ENCODE assay signal across 9 cellular contexts in the genomic region with DNA sequence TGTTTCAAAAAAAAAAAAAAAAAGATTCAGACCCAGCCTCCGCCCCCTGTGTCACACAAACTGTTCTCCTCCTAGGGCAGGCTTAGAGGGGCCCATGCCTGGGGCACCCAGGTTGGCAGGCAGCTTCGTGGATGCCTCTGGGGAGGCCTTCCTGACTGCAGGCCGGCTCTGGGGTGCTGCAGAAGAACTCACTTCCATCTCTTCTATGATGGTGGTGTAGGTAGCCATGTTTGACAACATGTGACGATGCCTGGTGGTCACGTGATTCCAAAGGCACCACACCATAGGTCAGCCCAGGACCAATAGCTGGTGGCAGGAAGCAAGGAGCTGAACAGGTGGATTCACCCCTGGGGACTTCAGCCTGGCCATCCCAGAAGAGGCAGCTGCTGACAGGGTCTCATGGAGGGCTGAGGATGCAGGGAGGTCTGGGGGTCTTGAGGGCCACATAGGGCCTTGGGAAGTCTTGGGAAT. TPM values are rescaled to one million over a fixed set of nuclear protein-coding genes. Genes with fewer than 3 reads are reported as not detected.
A peak's percentile ranks its signal among the peaks of the same experiment; 100 is the strongest.
DNase-seq lines count a peak whose midpoint lies in the region; ATAC-seq and TF ChIP-seq lines count a peak whose summit lies in the region.
"Had no signal": no experiment of that assay in that cellular context is flagged by ENCODE, and none has a peak within 500 bp of the region (broad histone marks: within the 10 kb centered on the region; RNA-seq: fewer than 3 reads in every experiment).

No MANE protein-coding gene starts in this region.

- DNase-seq in left ventricle myocardium inferior (peak; percentile 6), Right ventricle myocardium superior (no peak), NCI-H146 treated with DMSO at 0.1 percent for 48 hours (lab: John Stamatoyannopoulos, UW; ENCODE audit: unreplicated experiment) (peak; percentile 5), amniotic epithelial cell (ENCODE audit: low read depth) (peak; percentile 35), NCI-H1436 treated with DMSO at 0.1 percent for 48 hours (lab: John Stamatoyannopoulos, UW) (no peak)
- DNase-seq in stimulated activated naive CD8-positive, alpha-beta T cell treated with anti-CD3 and anti-CD28 coated beads, Interleukin-15, Interleukin-2, amounts not matched to agents 100 U/mL and 50 U/mL, for 24 hours = peak; percentile 31

- intact Hi-C loops in left ventricle myocardium inferior (cut with micrococcal nuclease) = loop anchor here (10.0 kb wide), 1 partner anchor 113 kb away; no protein-coding TSS in a partner anchor
- intact Hi-C loops in Right ventricle myocardium superior (cut with DNase I) = no loop called here

- peaks cover 35% of the 10 kb centered on the region for H3K4me1 ChIP-seq in left ventricle myocardium inferior
- H3K4me1 ChIP-seq: psoas muscle had no signal

- no peak overlapping the region for H3K4me3 ChIP-seq in left ventricle myocardium inferior
- H3K4me3 ChIP-seq: psoas muscle had no signal

- no peaks in the 10 kb centered on the region for H3K27me3 ChIP-seq in left ventricle myocardium inferior (ENCODE audit: low read depth)

- H3K27ac ChIP-seq in left ventricle myocardium inferior (replicated peaks) = no peak overlapping the region
- H3K27ac ChIP-seq: psoas muscle had no signal

- no peaks in the 10 kb centered on the region for H3K36me3 ChIP-seq in left ventricle myocardium inferior

- H3K9me3 ChIP-seq in left ventricle myocardium inferior (replicated peaks) = no peaks in the 10 kb centered on the region
- H3K9me3 ChIP-seq: psoas muscle had no signal

- ATAC-seq in Right ventricle myocardium superior (ENCODE audit: poor library complexity) (no peak), GM19035 (IDR thresholded peaks at IDR 0.05; ENCODE audit: unreplicated experiment) (no peak), HG03520 (IDR thresholded peaks at IDR 0.05; ENCODE audit: unreplicated experiment) (no peak)
- peak; percentile 33 for ATAC-seq in stimulated activated naive CD8-positive, alpha-beta T cell treated with anti-CD3 and anti-CD28 coated beads, Interleukin-15, Interleukin-2, amounts not matched to agents 100 U/mL and 50 U/mL, for 24 hours
- ATAC-seq: psoas muscle had no signal

- TF ChIP-seq CTCF in left ventricle myocardium inferior (IDR thresholded peaks at IDR 0.05; ENCODE audit: borderline replicate concordance) = no peak

RNA-seq across cellular contexts. Expression of a gene that starts 24.1 kb away (rescaled TPM):
- total RNA-seq in left ventricle myocardium inferior = 8.9 TPM
- 7.6 TPM for total RNA-seq in Right ventricle myocardium superior

RNA-seq across cellular contexts. Expression of a gene that starts 58.7 kb away (rescaled TPM):
- total RNA-seq in left ventricle myocardium inferior = 77.6 TPM
- total RNA-seq in Right ventricle myocardium superior = 80.7 TPM

Comparison
In these comparisons a context has a peak if more than half of its experiments do, and no peak if none do; other contexts are left out.
1. DNase-seq: peak in left ventricle myocardium inferior (single experiment), NCI-H146 treated with DMSO at 0.1 percent for 48 hours (single experiment), amniotic epithelial cell (single experiment) and stimulated activated naive CD8-positive, alpha-beta T cell treated with anti-CD3 and anti-CD28 coated beads, Interleukin-15, Interleukin-2, amounts not matched to agents 100 U/mL and 50 U/mL, for 24 hours (single experiment); none in Right ventricle myocardium superior (single experiment) and NCI-H1436 treated with DMSO at 0.1 percent for 48 hours (single experiment).